In genomic region chr5:178232124-178232919, GRCh38 we compare ENCODE assay signal across 8 cellular contexts. TPM values are rescaled to one million over a fixed set of nuclear protein-coding genes. Genes with fewer than 3 reads are reported as not detected.
DNase-seq lines count a peak whose midpoint lies in the region; ATAC-seq and TF ChIP-seq lines count a peak whose summit lies in the region.

Gene PHYKPL, minus strand, starts transcription at chr5:178232802. Its CDS starts 252 bp downstream, at chr5:178232550.

- peak; percentile 60 for ATAC-seq in CD4-positive, alpha-beta T cell (ENCODE audit: poor library complexity)
- peak; percentile 45 for ATAC-seq in HG03378 (IDR thresholded peaks at IDR 0.05; ENCODE audit: unreplicated experiment)
- peak; percentile 81 for ATAC-seq in naive thymus-derived CD4-positive, alpha-beta T cell

- no peak for TF ChIP-seq CTCF in CD4-positive, alpha-beta T cell (IDR thresholded peaks at IDR 0.05)

- no peaks in the 10 kb centered on the region for H3K9me3 ChIP-seq in CD4-positive, alpha-beta T cell (ENCODE audit: control insufficient read depth, low read length)
- no peaks in the 10 kb centered on the region for H3K9me3 ChIP-seq in naive thymus-derived CD4-positive, alpha-beta T cell (ENCODE audit: control insufficient read depth in 2 of 3, low read length in 3 of 3)

- H3K4me3 ChIP-seq in naive thymus-derived CD4-positive, alpha-beta T cell (ENCODE audit: low read length) = peak within 1 kb of the TSS; percentile 63

- CTCF ChIA-PET in CD4-positive, alpha-beta T cell (lab: Charles Lee) = interaction anchor here (1.3 kb wide), 1 partner anchor 112 kb away, joined by 3 read pairs; no protein-coding TSS in a partner anchor
- CTCF ChIA-PET in naive thymus-derived CD4-positive, alpha-beta T cell (lab: Charles Lee) = interaction anchor here (1.7 kb wide), 1 partner anchor 318 kb away, joined by 5 read pairs; no protein-coding TSS in a partner anchor

- no peaks in the 10 kb centered on the region for H3K27me3 ChIP-seq in CD4-positive, alpha-beta T cell (ENCODE audit: control insufficient read depth, insufficient read depth, low read length)
- H3K27me3 ChIP-seq in naive thymus-derived CD4-positive, alpha-beta T cell (ENCODE audit: control insufficient read depth in 2 of 2, insufficient read depth in 2 of 2, low read length in 2 of 2) = no peaks in the 10 kb centered on the region

- intact Hi-C loops in CD4-positive, alpha-beta T cell (cut with DNase I, micrococcal nuclease) = loop anchor here (1.0 to 10.0 kb wide), 4 partner anchors 27 to 1842 kb away; partner anchors contain the start of genes CLK4 (in 1 of the 2) and RNF130 (in 1 of the 2)
- intact Hi-C loops in activated T-helper 1 cell treated with anti-CD3 and anti-CD28 coated beads, Interleukin-12 subunit alpha, Interleukin-12 subunit beta, Interleukin-2, Interleukin-4 antibody, amounts not matched to agents 30 ng/mL and 10 ng/mL and 1 ng/mL, durations not matched to agents 14 hours and 24 hours and 36 hours (cut with micrococcal nuclease) = loop anchor here (1.0 to 10.0 kb wide), 6 partner anchors 28 to 1572 kb away; partner anchors contain the start of genes CLK4, HNRNPAB, HNRNPH1 and MGAT4B
- intact Hi-C loops in naive thymus-derived CD4-positive, alpha-beta T cell (cut with micrococcal nuclease) = loop anchor here (1.0 to 10.0 kb wide), 6 partner anchors 28 to 1322 kb away; partner anchors contain the start of genes CLK4 (in 2 of the 2), HNRNPAB (in 2 of the 2), RUFY1 (in 1 of the 2) and ZNF879 (in 1 of the 2)

- H3K27ac Mint-ChIP-seq in CD4-positive, alpha-beta T cell = peak within 1 kb of the TSS; percentile 84
- peak within 1 kb of the TSS; percentile 86 for H3K27ac Mint-ChIP-seq in activated T-helper 1 cell treated with anti-CD3 and anti-CD28 coated beads, Interleukin-12 subunit alpha, Interleukin-12 subunit beta, Interleukin-2, Interleukin-4 antibody, amounts not matched to agents 30 ng/mL and 10 ng/mL and 1 ng/mL, durations not matched to agents 14 hours and 24 hours and 36 hours
- H3K27ac Mint-ChIP-seq in naive thymus-derived CD4-positive, alpha-beta T cell = peak within 1 kb of the TSS; percentile 75 to 92 (median 86)
- H3K27ac Mint-ChIP-seq in stimulated activated naive CD8-positive, alpha-beta T cell treated with anti-CD3 and anti-CD28 coated beads, Interleukin-15, Interleukin-2, amounts not matched to agents 100 ng/mL and 50 ng/mL, for 24 hours = peak within 1 kb of the TSS; percentile 94

- no peaks in the 10 kb centered on the region for H3K9me3 Mint-ChIP-seq in CD4-positive, alpha-beta T cell
- H3K9me3 Mint-ChIP-seq in activated T-helper 1 cell treated with anti-CD3 and anti-CD28 coated beads, Interleukin-12 subunit alpha, Interleukin-12 subunit beta, Interleukin-2, Interleukin-4 antibody, amounts not matched to agents 30 ng/mL and 10 ng/mL and 1 ng/mL, durations not matched to agents 14 hours and 24 hours and 36 hours = no peaks in the 10 kb centered on the region
- H3K9me3 Mint-ChIP-seq in naive thymus-derived CD4-positive, alpha-beta T cell = peaks cover 0 to 3% (median 0%) of the 10 kb centered on the region in 11 donors
- H3K9me3 Mint-ChIP-seq in stimulated activated naive CD8-positive, alpha-beta T cell treated with anti-CD3 and anti-CD28 coated beads, Interleukin-15, Interleukin-2, amounts not matched to agents 100 ng/mL and 50 ng/mL, for 24 hours = no peaks in the 10 kb centered on the region

- H3K27ac ChIP-seq in CD4-positive, alpha-beta T cell (ENCODE audit: low read depth, low read length) = peak within 1 kb of the TSS; percentile 85
- H3K27ac ChIP-seq in naive thymus-derived CD4-positive, alpha-beta T cell (ENCODE audit: low read depth, low read length) = peak within 1 kb of the TSS; percentile 95

- no peaks in the 10 kb centered on the region for H3K27me3 Mint-ChIP-seq in CD4-positive, alpha-beta T cell
- H3K27me3 Mint-ChIP-seq in activated T-helper 1 cell treated with anti-CD3 and anti-CD28 coated beads, Interleukin-12 subunit alpha, Interleukin-12 subunit beta, Interleukin-2, Interleukin-4 antibody, amounts not matched to agents 30 ng/mL and 10 ng/mL and 1 ng/mL, durations not matched to agents 14 hours and 24 hours and 36 hours (ENCODE audit: insufficient read depth) = no peaks in the 10 kb centered on the region
- no peaks in the 10 kb centered on the region for H3K27me3 Mint-ChIP-seq in naive thymus-derived CD4-positive, alpha-beta T cell
- no peaks in the 10 kb centered on the region for H3K27me3 Mint-ChIP-seq in stimulated activated naive CD8-positive, alpha-beta T cell treated with anti-CD3 and anti-CD28 coated beads, Interleukin-15, Interleukin-2, amounts not matched to agents 100 ng/mL and 50 ng/mL, for 24 hours

- peak within 1 kb of the TSS; percentile 90 for H3K4me3 Mint-ChIP-seq in CD4-positive, alpha-beta T cell
- peak within 1 kb of the TSS; percentile 90 for H3K4me3 Mint-ChIP-seq in activated T-helper 1 cell treated with anti-CD3 and anti-CD28 coated beads, Interleukin-12 subunit alpha, Interleukin-12 subunit beta, Interleukin-2, Interleukin-4 antibody, amounts not matched to agents 30 ng/mL and 10 ng/mL and 1 ng/mL, durations not matched to agents 14 hours and 24 hours and 36 hours
- peak within 1 kb of the TSS; percentile 75 to 90 (median 84) for H3K4me3 Mint-ChIP-seq in naive thymus-derived CD4-positive, alpha-beta T cell
- H3K4me3 Mint-ChIP-seq in stimulated activated naive CD8-positive, alpha-beta T cell treated with anti-CD3 and anti-CD28 coated beads, Interleukin-15, Interleukin-2, amounts not matched to agents 100 ng/mL and 50 ng/mL, for 24 hours = peak within 1 kb of the TSS; percentile 93

- peaks cover 2 to 43% (median 7%) of the 10 kb centered on the region in 3 experiments for H3K36me3 ChIP-seq in naive thymus-derived CD4-positive, alpha-beta T cell (ENCODE audit: control insufficient read depth in 2 of 3, insufficient read depth in 3 of 3, low read length in 3 of 3)

- peaks cover 47% of the 10 kb centered on the region for H3K36me3 Mint-ChIP-seq in CD4-positive, alpha-beta T cell (ENCODE audit: low read depth)
- H3K36me3 Mint-ChIP-seq in activated T-helper 1 cell treated with anti-CD3 and anti-CD28 coated beads, Interleukin-12 subunit alpha, Interleukin-12 subunit beta, Interleukin-2, Interleukin-4 antibody, amounts not matched to agents 30 ng/mL and 10 ng/mL and 1 ng/mL, durations not matched to agents 14 hours and 24 hours and 36 hours (ENCODE audit: low read depth) = peaks cover 40% of the 10 kb centered on the region
- peaks cover 9 to 36% (median 26%) of the 10 kb centered on the region in 5 donors for H3K36me3 Mint-ChIP-seq in naive thymus-derived CD4-positive, alpha-beta T cell
- H3K36me3 Mint-ChIP-seq in stimulated activated naive CD8-positive, alpha-beta T cell treated with anti-CD3 and anti-CD28 coated beads, Interleukin-15, Interleukin-2, amounts not matched to agents 100 ng/mL and 50 ng/mL, for 24 hours (ENCODE audit: low read depth) = peaks cover 45% of the 10 kb centered on the region

- POLR2A ChIA-PET in CD4-positive, alpha-beta T cell (lab: Charles Lee) = interaction anchor here (0.7 to 2.8 kb wide), 5 partner anchors 9 to 1327 kb away, joined by 3 to 12 read pairs (median 5); partner anchors contain the start of gene HNRNPAB
- POLR2A ChIA-PET in naive thymus-derived CD4-positive, alpha-beta T cell (lab: Charles Lee) = interaction anchor here (0.7 to 3.0 kb wide), 6 partner anchors 9 to 393 kb away, joined by 3 to 16 read pairs (median 3); partner anchors contain the start of gene HNRNPAB

- DNase-seq in CD4-positive, alpha-beta T cell = peak; percentile 44 to 73 (median 62)
- peak; percentile 73 for DNase-seq in GM19238 (ENCODE audit: insufficient read length, low spot score)
- DNase-seq in activated T-helper 1 cell treated with anti-CD3 and anti-CD28 coated beads, Interleukin-12 subunit alpha, Interleukin-12 subunit beta, Interleukin-2, Interleukin-4 antibody, amounts not matched to agents 30 ng/mL and 10 ng/mL and 1 ng/mL, durations not matched to agents 14 hours and 24 hours and 36 hours (ENCODE audit: low spot score) = peak; percentile 75
- peak; percentile 79 for DNase-seq in fibroblast of gingiva (ENCODE audit: low read depth)
- peak; percentile 48 to 78 (median 63) for DNase-seq in naive thymus-derived CD4-positive, alpha-beta T cell

- H3K4me1 ChIP-seq in naive thymus-derived CD4-positive, alpha-beta T cell (ENCODE audit: control insufficient read depth in 2 of 2, insufficient read depth in 2 of 2, low read length in 2 of 2) = peaks cover 29 to 38% of the 10 kb centered on the region in 2 donors

- H3K4me1 Mint-ChIP-seq in CD4-positive, alpha-beta T cell (ENCODE audit: low read depth) = peaks cover 54% of the 10 kb centered on the region
- peaks cover 66% of the 10 kb centered on the region for H3K4me1 Mint-ChIP-seq in activated T-helper 1 cell treated with anti-CD3 and anti-CD28 coated beads, Interleukin-12 subunit alpha, Interleukin-12 subunit beta, Interleukin-2, Interleukin-4 antibody, amounts not matched to agents 30 ng/mL and 10 ng/mL and 1 ng/mL, durations not matched to agents 14 hours and 24 hours and 36 hours (ENCODE audit: low read depth)
- peaks cover 38 to 73% (median 58%) of the 10 kb centered on the region in 7 donors for H3K4me1 Mint-ChIP-seq in naive thymus-derived CD4-positive, alpha-beta T cell
- peaks cover 62% of the 10 kb centered on the region for H3K4me1 Mint-ChIP-seq in stimulated activated naive CD8-positive, alpha-beta T cell treated with anti-CD3 and anti-CD28 coated beads, Interleukin-15, Interleukin-2, amounts not matched to agents 100 ng/mL and 50 ng/mL, for 24 hours (ENCODE audit: low read depth)

TF ChIP-seq in PFSK-1, 5 proteins besides CTCF, POLR2A, EP300 and RAD21 (continues in another document):
- no peak for TF ChIP-seq FOXP2 (optimal IDR thresholded peaks at IDR 0.05; ENCODE audit: borderline replicate concordance, extremely low read depth, extremely low read length, insufficient read depth)

RNA-seq across cellular contexts. Expression of gene PHYKPL, which starts in this region (rescaled TPM):
- total RNA-seq in CD4-positive, alpha-beta T cell = 10 to 100 TPM; 90.9 to 92.8 TPM
- 75.6 TPM for polyA plus RNA-seq in PFSK-1 (2012; ENCODE audit: insufficient read length, low read depth)
- 84.4 and 86.7 TPM in 2 replicates for total RNA-seq in activated T-helper 1 cell treated with anti-CD3 and anti-CD28 coated beads, Interleukin-12 subunit alpha, Interleukin-12 subunit beta, Interleukin-2, Interleukin-4 antibody, amounts not matched to agents 30 ng/mL and 10 ng/mL and 1 ng/mL, durations not matched to agents 14 hours and 24 hours and 36 hours
- 100 to 1,000 TPM; 107 to 265 (median 176) TPM for total RNA-seq in naive thymus-derived CD4-positive, alpha-beta T cell
- 10 to 100 TPM; 38.8 to 50.2 TPM for polyA plus RNA-seq in naive thymus-derived CD4-positive, alpha-beta T cell

Comparison
In these comparisons a context has a peak if more than half of its experiments do, and no peak if none do; other contexts are left out.
1. Peak in every context shown above with its lines: DNase-seq, ATAC-seq, H3K4me3 ChIP-seq and H3K27ac ChIP-seq.